ENCODE assay signal across 1 cellular context in genomic region chr3:185813205-185813604, GRCh38.
TF ChIP-seq lines count a peak whose summit lies in the region.

No MANE protein-coding gene starts in this region.

TF ChIP-seq in WTC11, 78 proteins besides CTCF, POLR2A, EP300 and RAD21 (continued from another document):
- TF ChIP-seq ZNF512 (CRISPR knock-in tag; IDR thresholded peaks at IDR 0.05; ENCODE audit: borderline replicate concordance) (no peak), TEAD1 (CRISPR knock-in tag; IDR thresholded peaks at IDR 0.05) (no peak), TP53 (CRISPR knock-in tag; IDR thresholded peaks at IDR 0.05) (no peak), ATF6 (CRISPR knock-in tag; IDR thresholded peaks at IDR 0.05) (no peak)
- TF ChIP-seq, protein P1, sequence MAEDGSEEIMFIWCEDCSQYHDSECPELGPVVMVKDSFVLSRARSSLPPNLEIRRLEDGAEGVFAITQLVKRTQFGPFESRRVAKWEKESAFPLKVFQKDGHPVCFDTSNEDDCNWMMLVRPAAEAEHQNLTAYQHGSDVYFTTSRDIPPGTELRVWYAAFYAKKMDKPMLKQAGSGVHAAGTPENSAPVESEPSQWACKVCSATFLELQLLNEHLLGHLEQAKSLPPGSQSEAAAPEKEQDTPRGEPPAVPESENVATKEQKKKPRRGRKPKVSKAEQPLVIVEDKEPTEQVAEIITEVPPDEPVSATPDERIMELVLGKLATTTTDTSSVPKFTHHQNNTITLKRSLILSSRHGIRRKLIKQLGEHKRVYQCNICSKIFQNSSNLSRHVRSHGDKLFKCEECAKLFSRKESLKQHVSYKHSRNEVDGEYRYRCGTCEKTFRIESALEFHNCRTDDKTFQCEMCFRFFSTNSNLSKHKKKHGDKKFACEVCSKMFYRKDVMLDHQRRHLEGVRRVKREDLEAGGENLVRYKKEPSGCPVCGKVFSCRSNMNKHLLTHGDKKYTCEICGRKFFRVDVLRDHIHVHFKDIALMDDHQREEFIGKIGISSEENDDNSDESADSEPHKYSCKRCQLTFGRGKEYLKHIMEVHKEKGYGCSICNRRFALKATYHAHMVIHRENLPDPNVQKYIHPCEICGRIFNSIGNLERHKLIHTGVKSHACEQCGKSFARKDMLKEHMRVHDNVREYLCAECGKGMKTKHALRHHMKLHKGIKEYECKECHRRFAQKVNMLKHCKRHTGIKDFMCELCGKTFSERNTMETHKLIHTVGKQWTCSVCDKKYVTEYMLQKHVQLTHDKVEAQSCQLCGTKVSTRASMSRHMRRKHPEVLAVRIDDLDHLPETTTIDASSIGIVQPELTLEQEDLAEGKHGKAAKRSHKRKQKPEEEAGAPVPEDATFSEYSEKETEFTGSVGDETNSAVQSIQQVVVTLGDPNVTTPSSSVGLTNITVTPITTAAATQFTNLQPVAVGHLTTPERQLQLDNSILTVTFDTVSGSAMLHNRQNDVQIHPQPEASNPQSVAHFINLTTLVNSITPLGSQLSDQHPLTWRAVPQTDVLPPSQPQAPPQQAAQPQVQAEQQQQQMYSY (CRISPR knock-in tag; IDR thresholded peaks at IDR 0.05): no peak
- TF ChIP-seq, protein P2, sequence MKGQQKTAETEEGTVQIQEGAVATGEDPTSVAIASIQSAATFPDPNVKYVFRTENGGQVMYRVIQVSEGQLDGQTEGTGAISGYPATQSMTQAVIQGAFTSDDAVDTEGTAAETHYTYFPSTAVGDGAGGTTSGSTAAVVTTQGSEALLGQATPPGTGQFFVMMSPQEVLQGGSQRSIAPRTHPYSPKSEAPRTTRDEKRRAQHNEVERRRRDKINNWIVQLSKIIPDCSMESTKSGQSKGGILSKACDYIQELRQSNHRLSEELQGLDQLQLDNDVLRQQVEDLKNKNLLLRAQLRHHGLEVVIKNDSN (CRISPR knock-in tag; IDR thresholded peaks at IDR 0.05): no peak
